Comparison of ENCODE assay signal across 9 cellular contexts in the genomic region with DNA sequence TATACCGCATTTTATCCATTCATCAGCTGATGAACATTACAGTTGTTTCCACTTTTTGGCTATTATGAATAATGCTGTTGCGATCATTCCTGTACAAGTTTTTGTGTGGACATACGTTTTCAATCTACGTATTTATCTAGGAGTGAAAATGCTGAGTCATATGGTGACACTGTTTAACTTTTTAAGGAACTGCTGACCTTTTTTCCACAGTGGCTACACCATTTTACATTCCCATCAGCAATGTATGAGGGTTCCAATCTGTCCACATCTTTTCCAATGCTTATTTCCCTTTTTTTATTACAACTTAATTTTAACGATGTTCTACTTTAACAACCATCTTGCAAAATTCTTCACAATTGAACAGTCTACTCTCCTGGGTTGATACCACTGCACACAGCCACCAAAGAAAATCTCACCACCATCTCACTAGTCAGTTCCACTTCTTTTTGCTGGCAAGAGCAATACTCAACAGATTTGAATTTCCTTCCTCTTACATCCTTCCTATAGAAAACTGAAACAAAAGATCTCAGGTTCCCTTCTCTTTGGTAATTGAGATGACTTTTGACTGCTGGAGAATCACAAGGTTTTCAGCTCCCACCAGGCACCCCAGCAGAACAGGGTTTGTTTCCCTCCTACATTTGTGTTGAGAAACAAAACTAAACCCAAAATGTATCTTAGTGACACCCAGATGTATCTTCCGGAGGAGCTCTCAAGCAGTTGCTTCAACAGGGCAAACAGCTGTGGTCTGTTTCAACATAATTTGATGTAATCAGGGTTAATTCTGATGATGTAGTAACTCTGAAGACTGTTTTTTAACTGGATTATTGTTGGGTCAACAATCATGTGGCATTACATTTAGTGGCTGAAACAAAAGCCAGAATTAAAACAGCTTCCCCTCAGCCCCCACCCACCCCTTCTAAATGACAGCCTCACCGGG. TPM values are rescaled to one million over a fixed set of nuclear protein-coding genes. Genes with fewer than 3 reads are reported as not detected.
DNase-seq lines count a peak whose midpoint lies in the region; ATAC-seq and TF ChIP-seq lines count a peak whose summit lies in the region.
"Had no signal": no experiment of that assay in that cellular context is flagged by ENCODE, and none has a peak within 500 bp of the region (broad histone marks: within the 10 kb centered on the region; RNA-seq: fewer than 3 reads in every experiment).

No MANE protein-coding gene starts in this region.

- no peak for TF ChIP-seq CTCF in GM10266 (IDR thresholded peaks at IDR 0.05; ENCODE audit: control insufficient read depth, insufficient read depth, low read depth, missing control alignments)
- TF ChIP-seq CTCF in right lobe of liver (IDR thresholded peaks at IDR 0.05), result no peak
- no peak for TF ChIP-seq CTCF in esophagus muscularis mucosa (IDR thresholded peaks at IDR 0.05)

- 49% methylated on average over 7 of the region's 7 CpGs for WGBS in right lobe of liver (ENCODE audit: insufficient coverage, low coverage, low lambda C conversion rate, missing lambda C conversion rate)
- WGBS in esophagus muscularis mucosa, result 69% methylated on average over 7 of the region's 7 CpGs

- no peaks in the 10 kb centered on the region for H3K36me3 ChIP-seq in right lobe of liver
- H3K36me3 ChIP-seq in esophagus muscularis mucosa, result peaks cover 0 to 3% (median 0%) of the 10 kb centered on the region in 4 donors

- H3K27ac ChIP-seq in right lobe of liver, result peak overlapping the region in 2 of 3 donors; percentile 21 to 36
- peak overlapping the region in 2 of 4 donors; percentile 13 to 37 for H3K27ac ChIP-seq in esophagus muscularis mucosa (replicated peaks in 1 of 4)

- no peak overlapping the region for H3K4me3 ChIP-seq in right lobe of liver
- H3K4me3 ChIP-seq in esophagus muscularis mucosa, result no peak overlapping the region

- DNase-seq in GM10266 (ENCODE audit: extremely low spot score) (peak; percentile 25), SIG-M5 (lab: John Stamatoyannopoulos, UW) (peak; percentile 68), right lobe of liver (no peak), head of caudate nucleus (no peak), D341Med (ENCODE audit: low spot score) (no peak), esophagus muscularis mucosa (ENCODE audit: extremely low spot score) (no peak)
- DNase-seq: activated CD4-positive, alpha-beta T cell treated with anti-CD3 and anti-CD28 coated beads, Interleukin-2, amount 50 U/mL, for 1 hour had no signal

- H3K4me1 ChIP-seq in right lobe of liver (peaks cover 0 to 8% (median 2%) of the 10 kb centered on the region in 4 donors), esophagus muscularis mucosa (peaks cover 12 to 20% (median 16%) of the 10 kb centered on the region in 4 donors)

- no peak for TF ChIP-seq EP300 in esophagus muscularis mucosa (IDR thresholded peaks at IDR 0.05)

- H3K9me3 ChIP-seq in right lobe of liver (no peaks in the 10 kb centered on the region), esophagus muscularis mucosa (no peaks in the 10 kb centered on the region)

- TF ChIP-seq POLR2A in right lobe of liver (IDR thresholded peaks at IDR 0.05) (no peak), esophagus muscularis mucosa (IDR thresholded peaks at IDR 0.05; ENCODE audit: low read depth) (no peak)

- intact Hi-C loops in right lobe of liver (cut with DNase I), result no loop called here
- intact Hi-C loops in head of caudate nucleus (cut with DNase I), result loop anchor here (10.0 kb wide), 1 partner anchor 430 kb away; the partner anchor contains the start of gene INTS4
- intact Hi-C loops in esophagus muscularis mucosa (cut with DNase I), result no loop called here

- ATAC-seq in HG02642 (IDR thresholded peaks at IDR 0.05; ENCODE audit: poor library complexity, unreplicated experiment), result peak; percentile 39
- peak in 3 of 4 donors; percentile 16 to 46 (median 42) for ATAC-seq in right lobe of liver
- no peak for ATAC-seq in HG03439 (IDR thresholded peaks at IDR 0.05; ENCODE audit: unreplicated experiment)

- no peaks in the 10 kb centered on the region for H3K27me3 ChIP-seq in right lobe of liver
- no peaks in the 10 kb centered on the region for H3K27me3 ChIP-seq in esophagus muscularis mucosa

RNA-seq across cellular contexts. Expression of gene GAB2, which starts 7.0 kb away (rescaled TPM):
- total RNA-seq in right lobe of liver, result 10 to 100 TPM in 1 of 6 experiments, 1 to 10 TPM in 5; 3.8 to 10.2 (median 4.5) TPM
- total RNA-seq in esophagus muscularis mucosa, result 10 to 100 TPM; 18.0 to 42.4 (median 26.0) TPM

Comparison
In these comparisons a context has a peak if more than half of its experiments do, and no peak if none do; other contexts are left out.
1. DNase-seq: peak in GM10266 (single experiment) and SIG-M5 (single experiment); none in right lobe of liver (0 of 3), head of caudate nucleus (0 of 42), D341Med (single experiment) and esophagus muscularis mucosa (single experiment).